ENCODE assay signal across 1 cellular context in the genomic region with DNA sequence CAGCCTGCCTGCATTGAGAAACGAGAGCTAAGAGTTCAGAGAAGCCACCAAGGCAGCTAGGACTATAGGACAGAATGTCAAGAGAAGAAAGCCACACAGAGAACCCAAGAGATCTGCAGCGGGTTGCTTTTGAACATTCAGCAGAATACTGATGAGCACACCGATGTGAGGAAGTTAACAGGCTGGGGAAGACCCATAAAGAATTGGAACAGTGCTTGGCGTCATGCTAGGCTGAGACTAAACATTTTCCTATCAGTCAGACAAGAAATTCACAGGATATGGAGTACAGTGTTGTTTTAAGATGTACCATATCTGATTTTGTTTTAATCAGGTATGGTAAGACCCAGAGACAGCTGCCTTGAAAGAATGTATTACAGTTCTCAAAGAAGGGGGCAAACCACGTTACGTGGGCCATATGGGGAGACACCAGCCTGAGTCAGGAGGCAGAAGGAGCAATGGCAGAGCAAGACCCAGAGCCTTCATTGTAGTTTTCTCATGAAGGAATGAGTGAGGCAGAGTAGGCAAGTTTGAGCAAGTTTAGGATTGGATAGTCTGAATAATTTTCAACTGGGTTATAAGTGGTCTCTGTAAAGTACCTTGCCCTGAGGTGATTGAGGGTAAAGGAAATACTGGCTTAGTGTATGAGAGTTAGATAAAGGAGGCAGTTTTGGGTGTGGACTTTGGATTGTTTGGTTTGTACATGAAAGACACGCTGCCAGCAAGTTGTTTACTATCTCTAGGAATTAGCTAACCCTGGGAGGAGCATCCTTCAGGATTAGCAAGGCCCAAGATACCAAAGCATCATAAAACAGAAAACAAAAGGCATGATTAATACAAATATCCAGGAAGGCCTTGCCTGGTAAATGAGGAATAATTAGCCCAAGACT.
A peak's percentile ranks its signal among the peaks of the same experiment; 100 is the strongest.
TF ChIP-seq lines count a peak whose summit lies in the region.

No MANE protein-coding gene starts in this region.

TF ChIP-seq in HepG2, 621 proteins besides CTCF, POLR2A, EP300 and RAD21 (continued from another document and continues in another):
- TF ChIP-seq, protein P1, sequence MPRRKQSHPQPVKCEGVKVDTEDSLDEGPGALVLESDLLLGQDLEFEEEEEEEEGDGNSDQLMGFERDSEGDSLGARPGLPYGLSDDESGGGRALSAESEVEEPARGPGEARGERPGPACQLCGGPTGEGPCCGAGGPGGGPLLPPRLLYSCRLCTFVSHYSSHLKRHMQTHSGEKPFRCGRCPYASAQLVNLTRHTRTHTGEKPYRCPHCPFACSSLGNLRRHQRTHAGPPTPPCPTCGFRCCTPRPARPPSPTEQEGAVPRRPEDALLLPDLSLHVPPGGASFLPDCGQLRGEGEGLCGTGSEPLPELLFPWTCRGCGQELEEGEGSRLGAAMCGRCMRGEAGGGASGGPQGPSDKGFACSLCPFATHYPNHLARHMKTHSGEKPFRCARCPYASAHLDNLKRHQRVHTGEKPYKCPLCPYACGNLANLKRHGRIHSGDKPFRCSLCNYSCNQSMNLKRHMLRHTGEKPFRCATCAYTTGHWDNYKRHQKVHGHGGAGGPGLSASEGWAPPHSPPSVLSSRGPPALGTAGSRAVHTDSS (CRISPR knock-in tag; conservative IDR thresholded peaks at IDR 0.05) = no peak
- no peak for TF ChIP-seq SRSF9 (IDR thresholded peaks at IDR 0.05; ENCODE audit: borderline replicate concordance, insufficient read depth, low read depth, low read length, poor library complexity, severe bottlenecking)
- TF ChIP-seq EHMT2 (IDR thresholded peaks at IDR 0.05; ENCODE audit: borderline replicate concordance, low read depth, low read length) = no peak
- peak; percentile 96 for TF ChIP-seq PHF21A (CRISPR knock-in tag; IDR thresholded peaks at IDR 0.05)
- TF ChIP-seq BCL6 (CRISPR knock-in tag; IDR thresholded peaks at IDR 0.05) = peak; percentile 99
- TF ChIP-seq ZNF564 (CRISPR knock-in tag; IDR thresholded peaks at IDR 0.05) = no peak
- TF ChIP-seq SKI (IDR thresholded peaks at IDR 0.05; ENCODE audit: partially characterized antibody) = peak; percentile 69
- TF ChIP-seq, protein P2, sequence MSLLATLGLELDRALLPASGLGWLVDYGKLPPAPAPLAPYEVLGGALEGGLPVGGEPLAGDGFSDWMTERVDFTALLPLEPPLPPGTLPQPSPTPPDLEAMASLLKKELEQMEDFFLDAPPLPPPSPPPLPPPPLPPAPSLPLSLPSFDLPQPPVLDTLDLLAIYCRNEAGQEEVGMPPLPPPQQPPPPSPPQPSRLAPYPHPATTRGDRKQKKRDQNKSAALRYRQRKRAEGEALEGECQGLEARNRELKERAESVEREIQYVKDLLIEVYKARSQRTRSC (CRISPR knock-in tag; IDR thresholded peaks at IDR 0.05; ENCODE audit: low read depth) = no peak
- no peak for TF ChIP-seq RBM39 (IDR thresholded peaks at IDR 0.05; ENCODE audit: low read depth, low read length, poor library complexity, severe bottlenecking)
- TF ChIP-seq, protein P3, sequence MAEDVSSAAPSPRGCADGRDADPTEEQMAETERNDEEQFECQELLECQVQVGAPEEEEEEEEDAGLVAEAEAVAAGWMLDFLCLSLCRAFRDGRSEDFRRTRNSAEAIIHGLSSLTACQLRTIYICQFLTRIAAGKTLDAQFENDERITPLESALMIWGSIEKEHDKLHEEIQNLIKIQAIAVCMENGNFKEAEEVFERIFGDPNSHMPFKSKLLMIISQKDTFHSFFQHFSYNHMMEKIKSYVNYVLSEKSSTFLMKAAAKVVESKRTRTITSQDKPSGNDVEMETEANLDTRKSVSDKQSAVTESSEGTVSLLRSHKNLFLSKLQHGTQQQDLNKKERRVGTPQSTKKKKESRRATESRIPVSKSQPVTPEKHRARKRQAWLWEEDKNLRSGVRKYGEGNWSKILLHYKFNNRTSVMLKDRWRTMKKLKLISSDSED (CRISPR knock-in tag; IDR thresholded peaks at IDR 0.05) = no peak
- TF ChIP-seq NFATC3 (CRISPR knock-in tag; IDR thresholded peaks at IDR 0.05) = no peak
- TF ChIP-seq KAT7 (CRISPR knock-in tag; IDR thresholded peaks at IDR 0.05; ENCODE audit: borderline replicate concordance) = no peak
- TF ChIP-seq, protein P4, sequence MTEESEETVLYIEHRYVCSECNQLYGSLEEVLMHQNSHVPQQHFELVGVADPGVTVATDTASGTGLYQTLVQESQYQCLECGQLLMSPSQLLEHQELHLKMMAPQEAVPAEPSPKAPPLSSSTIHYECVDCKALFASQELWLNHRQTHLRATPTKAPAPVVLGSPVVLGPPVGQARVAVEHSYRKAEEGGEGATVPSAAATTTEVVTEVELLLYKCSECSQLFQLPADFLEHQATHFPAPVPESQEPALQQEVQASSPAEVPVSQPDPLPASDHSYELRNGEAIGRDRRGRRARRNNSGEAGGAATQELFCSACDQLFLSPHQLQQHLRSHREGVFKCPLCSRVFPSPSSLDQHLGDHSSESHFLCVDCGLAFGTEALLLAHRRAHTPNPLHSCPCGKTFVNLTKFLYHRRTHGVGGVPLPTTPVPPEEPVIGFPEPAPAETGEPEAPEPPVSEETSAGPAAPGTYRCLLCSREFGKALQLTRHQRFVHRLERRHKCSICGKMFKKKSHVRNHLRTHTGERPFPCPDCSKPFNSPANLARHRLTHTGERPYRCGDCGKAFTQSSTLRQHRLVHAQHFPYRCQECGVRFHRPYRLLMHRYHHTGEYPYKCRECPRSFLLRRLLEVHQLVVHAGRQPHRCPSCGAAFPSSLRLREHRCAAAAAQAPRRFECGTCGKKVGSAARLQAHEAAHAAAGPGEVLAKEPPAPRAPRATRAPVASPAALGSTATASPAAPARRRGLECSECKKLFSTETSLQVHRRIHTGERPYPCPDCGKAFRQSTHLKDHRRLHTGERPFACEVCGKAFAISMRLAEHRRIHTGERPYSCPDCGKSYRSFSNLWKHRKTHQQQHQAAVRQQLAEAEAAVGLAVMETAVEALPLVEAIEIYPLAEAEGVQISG (CRISPR knock-in tag; IDR thresholded peaks at IDR 0.05) = no peak
- no peak for TF ChIP-seq ZNF451 (CRISPR knock-in tag; IDR thresholded peaks at IDR 0.05)
- TF ChIP-seq, protein P5, sequence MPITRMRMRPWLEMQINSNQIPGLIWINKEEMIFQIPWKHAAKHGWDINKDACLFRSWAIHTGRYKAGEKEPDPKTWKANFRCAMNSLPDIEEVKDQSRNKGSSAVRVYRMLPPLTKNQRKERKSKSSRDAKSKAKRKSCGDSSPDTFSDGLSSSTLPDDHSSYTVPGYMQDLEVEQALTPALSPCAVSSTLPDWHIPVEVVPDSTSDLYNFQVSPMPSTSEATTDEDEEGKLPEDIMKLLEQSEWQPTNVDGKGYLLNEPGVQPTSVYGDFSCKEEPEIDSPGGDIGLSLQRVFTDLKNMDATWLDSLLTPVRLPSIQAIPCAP (CRISPR knock-in tag; IDR thresholded peaks at IDR 0.05; ENCODE audit: low read depth) = no peak
- TF ChIP-seq, protein P6, sequence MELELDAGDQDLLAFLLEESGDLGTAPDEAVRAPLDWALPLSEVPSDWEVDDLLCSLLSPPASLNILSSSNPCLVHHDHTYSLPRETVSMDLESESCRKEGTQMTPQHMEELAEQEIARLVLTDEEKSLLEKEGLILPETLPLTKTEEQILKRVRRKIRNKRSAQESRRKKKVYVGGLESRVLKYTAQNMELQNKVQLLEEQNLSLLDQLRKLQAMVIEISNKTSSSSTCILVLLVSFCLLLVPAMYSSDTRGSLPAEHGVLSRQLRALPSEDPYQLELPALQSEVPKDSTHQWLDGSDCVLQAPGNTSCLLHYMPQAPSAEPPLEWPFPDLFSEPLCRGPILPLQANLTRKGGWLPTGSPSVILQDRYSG (CRISPR knock-in tag; IDR thresholded peaks at IDR 0.05) = no peak
- TF ChIP-seq FOXC1 (CRISPR knock-in tag; IDR thresholded peaks at IDR 0.05; ENCODE audit: borderline replicate concordance) = no peak
- TF ChIP-seq, protein P7, sequence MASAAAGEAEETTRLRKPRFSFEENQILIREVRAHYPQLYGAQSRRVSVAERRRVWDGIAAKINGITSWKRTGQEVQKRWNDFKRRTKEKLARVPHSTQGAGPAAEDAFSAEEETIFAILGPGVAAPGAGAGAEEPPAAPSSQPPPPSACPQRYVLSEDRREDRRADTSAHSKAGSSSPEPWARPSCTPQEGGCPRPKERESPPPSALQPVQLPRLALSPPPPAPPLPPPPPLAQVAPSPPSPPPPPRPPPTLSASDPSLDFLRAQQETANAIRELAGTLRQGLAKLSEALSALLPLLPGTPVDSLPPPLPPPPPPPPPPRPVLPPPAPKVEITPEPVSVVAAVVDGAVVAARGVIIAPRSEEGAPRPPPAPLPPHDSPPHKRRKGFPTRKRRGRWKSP (CRISPR knock-in tag; IDR thresholded peaks at IDR 0.05) = peak; percentile 56; the same call in 1 of the 2 replicates
- peak; percentile 69 for TF ChIP-seq MED13 (CRISPR knock-in tag; IDR thresholded peaks at IDR 0.05)
- 0 out of 2 replicates have a peak, but pooled peaks have one; percentile 41 for TF ChIP-seq ZMAT3 (CRISPR knock-in tag; conservative IDR thresholded peaks at IDR 0.05)
- TF ChIP-seq HNRNPLL (IDR thresholded peaks at IDR 0.05; ENCODE audit: low read depth, low read length, poor library complexity, severe bottlenecking) = no peak
- no peak for TF ChIP-seq NONO (IDR thresholded peaks at IDR 0.05)
- peak; percentile 62; the same call in 1 of the 2 replicates for TF ChIP-seq NONO (CRISPR knock-in tag; conservative IDR thresholded peaks at IDR 0.05)
- TF ChIP-seq KLF13 (CRISPR knock-in tag; IDR thresholded peaks at IDR 0.05) = no peak
- no peak for TF ChIP-seq ZNF34 (CRISPR knock-in tag; IDR thresholded peaks at IDR 0.05; ENCODE audit: borderline replicate concordance)
- TF ChIP-seq, protein P8, sequence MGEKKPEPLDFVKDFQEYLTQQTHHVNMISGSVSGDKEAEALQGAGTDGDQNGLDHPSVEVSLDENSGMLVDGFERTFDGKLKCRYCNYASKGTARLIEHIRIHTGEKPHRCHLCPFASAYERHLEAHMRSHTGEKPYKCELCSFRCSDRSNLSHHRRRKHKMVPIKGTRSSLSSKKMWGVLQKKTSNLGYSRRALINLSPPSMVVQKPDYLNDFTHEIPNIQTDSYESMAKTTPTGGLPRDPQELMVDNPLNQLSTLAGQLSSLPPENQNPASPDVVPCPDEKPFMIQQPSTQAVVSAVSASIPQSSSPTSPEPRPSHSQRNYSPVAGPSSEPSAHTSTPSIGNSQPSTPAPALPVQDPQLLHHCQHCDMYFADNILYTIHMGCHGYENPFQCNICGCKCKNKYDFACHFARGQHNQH (CRISPR knock-in tag; IDR thresholded peaks at IDR 0.05) = peak; percentile 73; the same call in 1 of the 2 replicates
- TF ChIP-seq TSC22D2 (CRISPR knock-in tag; IDR thresholded peaks at IDR 0.05; ENCODE audit: borderline replicate concordance) = no peak
- TF ChIP-seq ZNF549 (CRISPR knock-in tag; IDR thresholded peaks at IDR 0.05) = no peak
- TF ChIP-seq MYC (CRISPR knock-in tag; IDR thresholded peaks at IDR 0.05; ENCODE audit: borderline replicate concordance) = no peak
- no peak for TF ChIP-seq MAFG (CRISPR knock-in tag; IDR thresholded peaks at IDR 0.05)
- TF ChIP-seq MTA3 (CRISPR knock-in tag; IDR thresholded peaks at IDR 0.05) = no peak
- TF ChIP-seq CREM (IDR thresholded peaks at IDR 0.05) = peak; percentile 91
- TF ChIP-seq CREM (CRISPR knock-in tag; IDR thresholded peaks at IDR 0.05) = no peak
- TF ChIP-seq, protein P9, sequence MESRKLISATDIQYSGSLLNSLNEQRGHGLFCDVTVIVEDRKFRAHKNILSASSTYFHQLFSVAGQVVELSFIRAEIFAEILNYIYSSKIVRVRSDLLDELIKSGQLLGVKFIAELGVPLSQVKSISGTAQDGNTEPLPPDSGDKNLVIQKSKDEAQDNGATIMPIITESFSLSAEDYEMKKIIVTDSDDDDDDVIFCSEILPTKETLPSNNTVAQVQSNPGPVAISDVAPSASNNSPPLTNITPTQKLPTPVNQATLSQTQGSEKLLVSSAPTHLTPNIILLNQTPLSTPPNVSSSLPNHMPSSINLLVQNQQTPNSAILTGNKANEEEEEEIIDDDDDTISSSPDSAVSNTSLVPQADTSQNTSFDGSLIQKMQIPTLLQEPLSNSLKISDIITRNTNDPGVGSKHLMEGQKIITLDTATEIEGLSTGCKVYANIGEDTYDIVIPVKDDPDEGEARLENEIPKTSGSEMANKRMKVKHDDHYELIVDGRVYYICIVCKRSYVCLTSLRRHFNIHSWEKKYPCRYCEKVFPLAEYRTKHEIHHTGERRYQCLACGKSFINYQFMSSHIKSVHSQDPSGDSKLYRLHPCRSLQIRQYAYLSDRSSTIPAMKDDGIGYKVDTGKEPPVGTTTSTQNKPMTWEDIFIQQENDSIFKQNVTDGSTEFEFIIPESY (CRISPR knock-in tag; IDR thresholded peaks at IDR 0.05) = peak; percentile 18; the same call in 1 of the 2 replicates
- TF ChIP-seq MBD4 (IDR thresholded peaks at IDR 0.05; ENCODE audit: borderline replicate concordance, low read length) = no peak; the same call in 1 of the 2 replicates
- TF ChIP-seq ZFP36L1 (CRISPR knock-in tag; IDR thresholded peaks at IDR 0.05) = no peak
- TF ChIP-seq ZFP90 (CRISPR knock-in tag; IDR thresholded peaks at IDR 0.05; ENCODE audit: borderline replicate concordance) = no peak
- TF ChIP-seq, protein P10, sequence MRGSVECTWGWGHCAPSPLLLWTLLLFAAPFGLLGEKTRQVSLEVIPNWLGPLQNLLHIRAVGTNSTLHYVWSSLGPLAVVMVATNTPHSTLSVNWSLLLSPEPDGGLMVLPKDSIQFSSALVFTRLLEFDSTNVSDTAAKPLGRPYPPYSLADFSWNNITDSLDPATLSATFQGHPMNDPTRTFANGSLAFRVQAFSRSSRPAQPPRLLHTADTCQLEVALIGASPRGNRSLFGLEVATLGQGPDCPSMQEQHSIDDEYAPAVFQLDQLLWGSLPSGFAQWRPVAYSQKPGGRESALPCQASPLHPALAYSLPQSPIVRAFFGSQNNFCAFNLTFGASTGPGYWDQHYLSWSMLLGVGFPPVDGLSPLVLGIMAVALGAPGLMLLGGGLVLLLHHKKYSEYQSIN (CRISPR knock-in tag; IDR thresholded peaks at IDR 0.05; ENCODE audit: borderline replicate concordance) = no peak
- no peak for TF ChIP-seq ZNF709 (CRISPR knock-in tag; IDR thresholded peaks at IDR 0.05)
- no peak for TF ChIP-seq ZNF101 (CRISPR knock-in tag; IDR thresholded peaks at IDR 0.05; ENCODE audit: borderline replicate concordance, low read depth)
- TF ChIP-seq RXRA (CRISPR knock-in tag; IDR thresholded peaks at IDR 0.05) = peak; percentile 59; the same call in 1 of the 2 replicates
- TF ChIP-seq ZNF510 (CRISPR knock-in tag; IDR thresholded peaks at IDR 0.05; ENCODE audit: low read depth) = no peak
- TF ChIP-seq ZNF570 (CRISPR knock-in tag; IDR thresholded peaks at IDR 0.05; ENCODE audit: borderline replicate concordance) = no peak
- TF ChIP-seq, protein P11, sequence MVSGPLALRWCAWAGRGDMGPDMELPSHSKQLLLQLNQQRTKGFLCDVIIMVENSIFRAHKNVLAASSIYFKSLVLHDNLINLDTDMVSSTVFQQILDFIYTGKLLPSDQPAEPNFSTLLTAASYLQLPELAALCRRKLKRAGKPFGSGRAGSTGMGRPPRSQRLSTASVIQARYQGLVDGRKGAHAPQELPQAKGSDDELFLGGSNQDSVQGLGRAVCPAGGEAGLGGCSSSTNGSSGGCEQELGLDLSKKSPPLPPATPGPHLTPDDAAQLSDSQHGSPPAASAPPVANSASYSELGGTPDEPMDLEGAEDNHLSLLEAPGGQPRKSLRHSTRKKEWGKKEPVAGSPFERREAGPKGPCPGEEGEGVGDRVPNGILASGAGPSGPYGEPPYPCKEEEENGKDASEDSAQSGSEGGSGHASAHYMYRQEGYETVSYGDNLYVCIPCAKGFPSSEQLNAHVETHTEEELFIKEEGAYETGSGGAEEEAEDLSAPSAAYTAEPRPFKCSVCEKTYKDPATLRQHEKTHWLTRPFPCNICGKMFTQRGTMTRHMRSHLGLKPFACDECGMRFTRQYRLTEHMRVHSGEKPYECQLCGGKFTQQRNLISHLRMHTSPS (CRISPR knock-in tag; IDR thresholded peaks at IDR 0.05; ENCODE audit: low read depth) = peak; percentile 55; the same call in 1 of the 2 replicates
